1 cellular context compared by ENCODE assay signal in the genomic region with DNA sequence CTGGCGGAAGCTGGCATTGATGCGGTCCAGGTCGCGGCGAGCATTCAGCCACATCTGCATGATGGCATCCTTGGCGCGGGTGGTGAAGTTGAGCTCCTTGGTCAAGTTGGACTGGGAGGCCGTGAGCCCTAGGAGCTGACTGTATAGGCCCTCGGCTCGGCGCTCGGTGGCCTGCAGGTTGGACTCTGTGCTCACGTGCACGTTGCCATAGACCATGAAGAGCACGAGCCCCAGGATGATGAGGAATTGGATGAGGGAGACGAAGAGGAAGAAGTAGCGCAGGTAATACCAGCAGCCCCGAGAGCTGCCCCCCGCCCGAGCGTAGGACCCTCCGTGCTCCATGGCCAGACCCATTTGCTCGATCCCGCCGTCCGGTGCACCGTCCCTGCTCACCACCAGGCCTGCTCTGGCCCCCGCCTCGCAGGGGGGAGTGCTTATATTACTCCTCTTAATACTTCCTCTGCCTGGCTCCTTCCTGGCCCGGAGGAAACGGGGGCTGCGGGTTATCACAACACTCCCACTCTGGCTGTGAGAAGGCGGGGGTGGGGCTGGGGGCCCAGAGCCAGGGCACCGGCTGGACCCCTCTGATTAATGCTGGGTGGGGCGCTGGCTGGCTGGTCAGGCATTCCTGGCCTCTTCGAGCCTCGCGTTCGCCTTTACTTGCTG.
TF ChIP-seq lines count a peak whose summit lies in the region.

A gene with protein sequence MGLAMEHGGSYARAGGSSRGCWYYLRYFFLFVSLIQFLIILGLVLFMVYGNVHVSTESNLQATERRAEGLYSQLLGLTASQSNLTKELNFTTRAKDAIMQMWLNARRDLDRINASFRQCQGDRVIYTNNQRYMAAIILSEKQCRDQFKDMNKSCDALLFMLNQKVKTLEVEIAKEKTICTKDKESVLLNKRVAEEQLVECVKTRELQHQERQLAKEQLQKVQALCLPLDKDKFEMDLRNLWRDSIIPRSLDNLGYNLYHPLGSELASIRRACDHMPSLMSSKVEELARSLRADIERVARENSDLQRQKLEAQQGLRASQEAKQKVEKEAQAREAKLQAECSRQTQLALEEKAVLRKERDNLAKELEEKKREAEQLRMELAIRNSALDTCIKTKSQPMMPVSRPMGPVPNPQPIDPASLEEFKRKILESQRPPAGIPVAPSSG (minus strand): TSS at position 408 of the 666 bp plus-strand sequence. CDS start 54 bp downstream, at position 354.

TF ChIP-seq in endothelial cell of umbilical vein, 7 proteins besides CTCF, POLR2A, EP300 and RAD21:
- TF ChIP-seq EZH2 (IDR thresholded peaks at IDR 0.05; ENCODE audit: borderline replicate concordance, low read depth, low read length, severe bottlenecking) (no peak), POLR2AphosphoS5 (IDR thresholded peaks at IDR 0.05; ENCODE audit: insufficient read depth, low read depth, low read length) (peak; percentile 81), MYC (IDR thresholded peaks at IDR 0.05; ENCODE audit: low read depth, low read length) (no peak), GATA2 (IDR thresholded peaks at IDR 0.05; ENCODE audit: insufficient read depth, insufficient read length, low read depth, low read length) (peak; percentile 82), FOS (IDR thresholded peaks at IDR 0.05; ENCODE audit: borderline replicate concordance, insufficient read depth, low read length) (peak; percentile 34), JUN (IDR thresholded peaks at IDR 0.05; ENCODE audit: borderline replicate concordance, insufficient read depth, insufficient read length, low read depth) (no peak)
- TF ChIP-seq, protein P1, sequence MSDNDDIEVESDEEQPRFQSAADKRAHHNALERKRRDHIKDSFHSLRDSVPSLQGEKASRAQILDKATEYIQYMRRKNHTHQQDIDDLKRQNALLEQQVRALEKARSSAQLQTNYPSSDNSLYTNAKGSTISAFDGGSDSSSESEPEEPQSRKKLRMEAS (IDR thresholded peaks at IDR 0.05; ENCODE audit: insufficient read depth, insufficient read length) = no peak
